2 cellular contexts compared by ENCODE assay signal in the genomic region with DNA sequence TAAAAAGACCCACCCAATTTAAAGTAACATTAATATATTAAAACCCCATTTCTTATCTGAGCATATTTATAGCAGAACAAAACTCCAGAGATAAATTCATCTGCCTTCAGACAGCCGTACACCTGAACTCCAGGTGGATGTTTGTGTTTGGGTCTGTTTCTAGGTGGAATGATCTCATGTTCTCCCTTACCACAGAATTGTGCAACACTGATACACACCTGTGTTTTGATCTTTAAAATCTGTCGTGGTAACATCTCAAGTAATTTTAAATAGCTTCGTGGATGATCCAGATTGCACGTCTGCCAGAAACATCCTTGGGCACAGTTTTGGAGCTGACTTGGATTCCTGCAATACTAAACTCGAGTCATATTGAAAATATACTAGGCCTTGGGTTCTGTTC.
A peak's percentile ranks its signal among the peaks of the same experiment; 100 is the strongest.
TF ChIP-seq lines count a peak whose summit lies in the region.

No MANE protein-coding gene starts in this region.

TF ChIP-seq in IMR-90, 13 proteins besides CTCF, POLR2A, EP300 and RAD21:
- TF ChIP-seq MXI1 (IDR thresholded peaks at IDR 0.05; ENCODE audit: borderline replicate concordance, low read depth, low read length), result no peak
- peak; percentile 57 for TF ChIP-seq CEBPB (IDR thresholded peaks at IDR 0.05; ENCODE audit: low read depth, low read length)
- TF ChIP-seq, protein P1, sequence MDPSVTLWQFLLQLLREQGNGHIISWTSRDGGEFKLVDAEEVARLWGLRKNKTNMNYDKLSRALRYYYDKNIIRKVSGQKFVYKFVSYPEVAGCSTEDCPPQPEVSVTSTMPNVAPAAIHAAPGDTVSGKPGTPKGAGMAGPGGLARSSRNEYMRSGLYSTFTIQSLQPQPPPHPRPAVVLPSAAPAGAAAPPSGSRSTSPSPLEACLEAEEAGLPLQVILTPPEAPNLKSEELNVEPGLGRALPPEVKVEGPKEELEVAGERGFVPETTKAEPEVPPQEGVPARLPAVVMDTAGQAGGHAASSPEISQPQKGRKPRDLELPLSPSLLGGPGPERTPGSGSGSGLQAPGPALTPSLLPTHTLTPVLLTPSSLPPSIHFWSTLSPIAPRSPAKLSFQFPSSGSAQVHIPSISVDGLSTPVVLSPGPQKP (IDR thresholded peaks at IDR 0.05; ENCODE audit: borderline replicate concordance, low read depth, low read length), result no peak
TF ChIP-seq in IMR-90: peak in this region for 1.

TF ChIP-seq in K562, 482 proteins besides CTCF, POLR2A, EP300 and RAD21:
- TF ChIP-seq, protein P2, sequence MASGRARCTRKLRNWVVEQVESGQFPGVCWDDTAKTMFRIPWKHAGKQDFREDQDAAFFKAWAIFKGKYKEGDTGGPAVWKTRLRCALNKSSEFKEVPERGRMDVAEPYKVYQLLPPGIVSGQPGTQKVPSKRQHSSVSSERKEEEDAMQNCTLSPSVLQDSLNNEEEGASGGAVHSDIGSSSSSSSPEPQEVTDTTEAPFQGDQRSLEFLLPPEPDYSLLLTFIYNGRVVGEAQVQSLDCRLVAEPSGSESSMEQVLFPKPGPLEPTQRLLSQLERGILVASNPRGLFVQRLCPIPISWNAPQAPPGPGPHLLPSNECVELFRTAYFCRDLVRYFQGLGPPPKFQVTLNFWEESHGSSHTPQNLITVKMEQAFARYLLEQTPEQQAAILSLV (tag; IDR thresholded peaks at IDR 0.05), result no peak
- peak; percentile 22; the same call in 1 of the 2 replicates for TF ChIP-seq CEBPB (tag; IDR thresholded peaks at IDR 0.05)
